1 cellular context compared by ENCODE assay signal in genomic region chr1:1037366-1038327, GRCh38.
TF ChIP-seq lines count a peak whose summit lies in the region.

No MANE protein-coding gene starts in this region.

TF ChIP-seq in HepG2, 621 proteins besides CTCF, POLR2A, EP300 and RAD21 (continued from another document and continues in another):
- TF ChIP-seq, protein P1, sequence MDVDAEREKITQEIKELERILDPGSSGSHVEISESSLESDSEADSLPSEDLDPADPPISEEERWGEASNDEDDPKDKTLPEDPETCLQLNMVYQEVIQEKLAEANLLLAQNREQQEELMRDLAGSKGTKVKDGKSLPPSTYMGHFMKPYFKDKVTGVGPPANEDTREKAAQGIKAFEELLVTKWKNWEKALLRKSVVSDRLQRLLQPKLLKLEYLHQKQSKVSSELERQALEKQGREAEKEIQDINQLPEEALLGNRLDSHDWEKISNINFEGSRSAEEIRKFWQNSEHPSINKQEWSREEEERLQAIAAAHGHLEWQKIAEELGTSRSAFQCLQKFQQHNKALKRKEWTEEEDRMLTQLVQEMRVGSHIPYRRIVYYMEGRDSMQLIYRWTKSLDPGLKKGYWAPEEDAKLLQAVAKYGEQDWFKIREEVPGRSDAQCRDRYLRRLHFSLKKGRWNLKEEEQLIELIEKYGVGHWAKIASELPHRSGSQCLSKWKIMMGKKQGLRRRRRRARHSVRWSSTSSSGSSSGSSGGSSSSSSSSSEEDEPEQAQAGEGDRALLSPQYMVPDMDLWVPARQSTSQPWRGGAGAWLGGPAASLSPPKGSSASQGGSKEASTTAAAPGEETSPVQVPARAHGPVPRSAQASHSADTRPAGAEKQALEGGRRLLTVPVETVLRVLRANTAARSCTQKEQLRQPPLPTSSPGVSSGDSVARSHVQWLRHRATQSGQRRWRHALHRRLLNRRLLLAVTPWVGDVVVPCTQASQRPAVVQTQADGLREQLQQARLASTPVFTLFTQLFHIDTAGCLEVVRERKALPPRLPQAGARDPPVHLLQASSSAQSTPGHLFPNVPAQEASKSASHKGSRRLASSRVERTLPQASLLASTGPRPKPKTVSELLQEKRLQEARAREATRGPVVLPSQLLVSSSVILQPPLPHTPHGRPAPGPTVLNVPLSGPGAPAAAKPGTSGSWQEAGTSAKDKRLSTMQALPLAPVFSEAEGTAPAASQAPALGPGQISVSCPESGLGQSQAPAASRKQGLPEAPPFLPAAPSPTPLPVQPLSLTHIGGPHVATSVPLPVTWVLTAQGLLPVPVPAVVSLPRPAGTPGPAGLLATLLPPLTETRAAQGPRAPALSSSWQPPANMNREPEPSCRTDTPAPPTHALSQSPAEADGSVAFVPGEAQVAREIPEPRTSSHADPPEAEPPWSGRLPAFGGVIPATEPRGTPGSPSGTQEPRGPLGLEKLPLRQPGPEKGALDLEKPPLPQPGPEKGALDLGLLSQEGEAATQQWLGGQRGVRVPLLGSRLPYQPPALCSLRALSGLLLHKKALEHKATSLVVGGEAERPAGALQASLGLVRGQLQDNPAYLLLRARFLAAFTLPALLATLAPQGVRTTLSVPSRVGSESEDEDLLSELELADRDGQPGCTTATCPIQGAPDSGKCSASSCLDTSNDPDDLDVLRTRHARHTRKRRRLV (CRISPR knock-in tag; IDR thresholded peaks at IDR 0.05): no peak
- TF ChIP-seq, protein P2, sequence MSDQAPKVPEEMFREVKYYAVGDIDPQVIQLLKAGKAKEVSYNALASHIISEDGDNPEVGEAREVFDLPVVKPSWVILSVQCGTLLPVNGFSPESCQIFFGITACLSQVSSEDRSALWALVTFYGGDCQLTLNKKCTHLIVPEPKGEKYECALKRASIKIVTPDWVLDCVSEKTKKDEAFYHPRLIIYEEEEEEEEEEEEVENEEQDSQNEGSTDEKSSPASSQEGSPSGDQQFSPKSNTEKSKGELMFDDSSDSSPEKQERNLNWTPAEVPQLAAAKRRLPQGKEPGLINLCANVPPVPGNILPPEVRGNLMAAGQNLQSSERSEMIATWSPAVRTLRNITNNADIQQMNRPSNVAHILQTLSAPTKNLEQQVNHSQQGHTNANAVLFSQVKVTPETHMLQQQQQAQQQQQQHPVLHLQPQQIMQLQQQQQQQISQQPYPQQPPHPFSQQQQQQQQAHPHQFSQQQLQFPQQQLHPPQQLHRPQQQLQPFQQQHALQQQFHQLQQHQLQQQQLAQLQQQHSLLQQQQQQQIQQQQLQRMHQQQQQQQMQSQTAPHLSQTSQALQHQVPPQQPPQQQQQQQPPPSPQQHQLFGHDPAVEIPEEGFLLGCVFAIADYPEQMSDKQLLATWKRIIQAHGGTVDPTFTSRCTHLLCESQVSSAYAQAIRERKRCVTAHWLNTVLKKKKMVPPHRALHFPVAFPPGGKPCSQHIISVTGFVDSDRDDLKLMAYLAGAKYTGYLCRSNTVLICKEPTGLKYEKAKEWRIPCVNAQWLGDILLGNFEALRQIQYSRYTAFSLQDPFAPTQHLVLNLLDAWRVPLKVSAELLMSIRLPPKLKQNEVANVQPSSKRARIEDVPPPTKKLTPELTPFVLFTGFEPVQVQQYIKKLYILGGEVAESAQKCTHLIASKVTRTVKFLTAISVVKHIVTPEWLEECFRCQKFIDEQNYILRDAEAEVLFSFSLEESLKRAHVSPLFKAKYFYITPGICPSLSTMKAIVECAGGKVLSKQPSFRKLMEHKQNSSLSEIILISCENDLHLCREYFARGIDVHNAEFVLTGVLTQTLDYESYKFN (CRISPR knock-in tag; conservative IDR thresholded peaks at IDR 0.05): peak; percentile 86
- no peak for TF ChIP-seq PHB2 (IDR thresholded peaks at IDR 0.05; ENCODE audit: partially characterized antibody)
- TF ChIP-seq ZSCAN25 (CRISPR knock-in tag; IDR thresholded peaks at IDR 0.05): 0 out of 2 replicates have a peak, but pooled peaks have one; percentile 43
- TF ChIP-seq FOXO4 (CRISPR knock-in tag; conservative IDR thresholded peaks at IDR 0.05): no peak
- no peak for TF ChIP-seq GLI4 (CRISPR knock-in tag; IDR thresholded peaks at IDR 0.05; ENCODE audit: borderline replicate concordance)
- peak; percentile 87 for TF ChIP-seq PATZ1 (CRISPR knock-in tag; IDR thresholded peaks at IDR 0.05)
- no peak for TF ChIP-seq ZNF839 (CRISPR knock-in tag; IDR thresholded peaks at IDR 0.05; ENCODE audit: borderline replicate concordance)
- TF ChIP-seq ZNF773 (CRISPR knock-in tag; IDR thresholded peaks at IDR 0.05; ENCODE audit: borderline replicate concordance): no peak
- no peak for TF ChIP-seq KLF6 (CRISPR knock-in tag; IDR thresholded peaks at IDR 0.05)
- TF ChIP-seq LRRFIP1 (CRISPR knock-in tag; conservative IDR thresholded peaks at IDR 0.05): no peak
- TF ChIP-seq GABPB1 (CRISPR knock-in tag; IDR thresholded peaks at IDR 0.05): peak; percentile 25
- TF ChIP-seq ZNF724P (CRISPR knock-in tag; IDR thresholded peaks at IDR 0.05; ENCODE audit: borderline replicate concordance): no peak
- TF ChIP-seq, protein P3, sequence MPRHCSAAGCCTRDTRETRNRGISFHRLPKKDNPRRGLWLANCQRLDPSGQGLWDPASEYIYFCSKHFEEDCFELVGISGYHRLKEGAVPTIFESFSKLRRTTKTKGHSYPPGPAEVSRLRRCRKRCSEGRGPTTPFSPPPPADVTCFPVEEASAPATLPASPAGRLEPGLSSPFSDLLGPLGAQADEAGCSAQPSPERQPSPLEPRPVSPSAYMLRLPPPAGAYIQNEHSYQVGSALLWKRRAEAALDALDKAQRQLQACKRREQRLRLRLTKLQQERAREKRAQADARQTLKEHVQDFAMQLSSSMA (CRISPR knock-in tag; IDR thresholded peaks at IDR 0.05): no peak
- TF ChIP-seq, protein P4, sequence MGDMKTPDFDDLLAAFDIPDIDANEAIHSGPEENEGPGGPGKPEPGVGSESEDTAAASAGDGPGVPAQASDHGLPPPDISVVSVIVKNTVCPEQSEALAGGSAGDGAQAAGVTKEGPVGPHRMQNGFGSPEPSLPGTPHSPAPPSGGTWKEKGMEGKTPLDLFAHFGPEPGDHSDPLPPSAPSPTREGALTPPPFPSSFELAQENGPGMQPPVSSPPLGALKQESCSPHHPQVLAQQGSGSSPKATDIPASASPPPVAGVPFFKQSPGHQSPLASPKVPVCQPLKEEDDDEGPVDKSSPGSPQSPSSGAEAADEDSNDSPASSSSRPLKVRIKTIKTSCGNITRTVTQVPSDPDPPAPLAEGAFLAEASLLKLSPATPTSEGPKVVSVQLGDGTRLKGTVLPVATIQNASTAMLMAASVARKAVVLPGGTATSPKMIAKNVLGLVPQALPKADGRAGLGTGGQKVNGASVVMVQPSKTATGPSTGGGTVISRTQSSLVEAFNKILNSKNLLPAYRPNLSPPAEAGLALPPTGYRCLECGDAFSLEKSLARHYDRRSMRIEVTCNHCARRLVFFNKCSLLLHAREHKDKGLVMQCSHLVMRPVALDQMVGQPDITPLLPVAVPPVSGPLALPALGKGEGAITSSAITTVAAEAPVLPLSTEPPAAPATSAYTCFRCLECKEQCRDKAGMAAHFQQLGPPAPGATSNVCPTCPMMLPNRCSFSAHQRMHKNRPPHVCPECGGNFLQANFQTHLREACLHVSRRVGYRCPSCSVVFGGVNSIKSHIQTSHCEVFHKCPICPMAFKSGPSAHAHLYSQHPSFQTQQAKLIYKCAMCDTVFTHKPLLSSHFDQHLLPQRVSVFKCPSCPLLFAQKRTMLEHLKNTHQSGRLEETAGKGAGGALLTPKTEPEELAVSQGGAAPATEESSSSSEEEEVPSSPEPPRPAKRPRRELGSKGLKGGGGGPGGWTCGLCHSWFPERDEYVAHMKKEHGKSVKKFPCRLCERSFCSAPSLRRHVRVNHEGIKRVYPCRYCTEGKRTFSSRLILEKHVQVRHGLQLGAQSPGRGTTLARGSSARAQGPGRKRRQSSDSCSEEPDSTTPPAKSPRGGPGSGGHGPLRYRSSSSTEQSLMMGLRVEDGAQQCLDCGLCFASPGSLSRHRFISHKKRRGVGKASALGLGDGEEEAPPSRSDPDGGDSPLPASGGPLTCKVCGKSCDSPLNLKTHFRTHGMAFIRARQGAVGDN (CRISPR knock-in tag; IDR thresholded peaks at IDR 0.05): peak; percentile 90
- TF ChIP-seq HNF4A (CRISPR knock-in tag; IDR thresholded peaks at IDR 0.05): peak; percentile 86
- no peak for TF ChIP-seq ZNF720 (CRISPR knock-in tag; IDR thresholded peaks at IDR 0.05)
- no peak for TF ChIP-seq NONO (IDR thresholded peaks at IDR 0.05)
- 0 out of 2 replicates have a peak, but pooled peaks have one; percentile 4 for TF ChIP-seq NONO (CRISPR knock-in tag; conservative IDR thresholded peaks at IDR 0.05)
- TF ChIP-seq ZFX (CRISPR knock-in tag; IDR thresholded peaks at IDR 0.05; ENCODE audit: low read depth): peak; percentile 52; the same call in 1 of the 2 replicates
- no peak for TF ChIP-seq MIXL1 (CRISPR knock-in tag; IDR thresholded peaks at IDR 0.05)
- TF ChIP-seq MXI1 (IDR thresholded peaks at IDR 0.05; ENCODE audit: borderline replicate concordance, low read depth, low read length): no peak
- TF ChIP-seq JARID2 (CRISPR knock-in tag; IDR thresholded peaks at IDR 0.05; ENCODE audit: insufficient replicate concordance): no peak
- TF ChIP-seq ZNF33A (CRISPR knock-in tag; IDR thresholded peaks at IDR 0.05; ENCODE audit: borderline replicate concordance): no peak
- no peak for TF ChIP-seq FOXM1 (CRISPR knock-in tag; IDR thresholded peaks at IDR 0.05)
- TF ChIP-seq NFKBIZ (CRISPR knock-in tag; IDR thresholded peaks at IDR 0.05): no peak
- TF ChIP-seq SP140L (CRISPR knock-in tag; IDR thresholded peaks at IDR 0.05; ENCODE audit: borderline replicate concordance): no peak
- no peak for TF ChIP-seq NFKB2 (CRISPR knock-in tag; IDR thresholded peaks at IDR 0.05; ENCODE audit: borderline replicate concordance)
- no peak for TF ChIP-seq KMT2B (CRISPR knock-in tag; IDR thresholded peaks at IDR 0.05)
- no peak for TF ChIP-seq ZNF329 (CRISPR knock-in tag; IDR thresholded peaks at IDR 0.05; ENCODE audit: low read depth)
- no peak for TF ChIP-seq ZMAT5 (CRISPR knock-in tag; IDR thresholded peaks at IDR 0.05; ENCODE audit: borderline replicate concordance, low read depth)
- no peak for TF ChIP-seq ISL2 (CRISPR knock-in tag; IDR thresholded peaks at IDR 0.05)
- 0 out of 2 replicates have a peak, but pooled peaks have one; percentile 51 for TF ChIP-seq ZNF547 (CRISPR knock-in tag; IDR thresholded peaks at IDR 0.05)
- TF ChIP-seq REPIN1 (CRISPR knock-in tag; IDR thresholded peaks at IDR 0.05; ENCODE audit: borderline replicate concordance, low read depth): peak; percentile 55; the same call in 1 of the 2 replicates
- TF ChIP-seq ZBTB7A (CRISPR knock-in tag; IDR thresholded peaks at IDR 0.05): peak; percentile 65; the same call in 1 of the 2 replicates
- TF ChIP-seq ATRX (CRISPR knock-in tag; IDR thresholded peaks at IDR 0.05; ENCODE audit: borderline replicate concordance): no peak
- TF ChIP-seq ZBTB21 (CRISPR knock-in tag; IDR thresholded peaks at IDR 0.05): no peak
- peak; percentile 44 for TF ChIP-seq RXRA (CRISPR knock-in tag; IDR thresholded peaks at IDR 0.05)
- no peak for TF ChIP-seq ZNF543 (CRISPR knock-in tag; IDR thresholded peaks at IDR 0.05)
- no peak for TF ChIP-seq SPEN (CRISPR knock-in tag; IDR thresholded peaks at IDR 0.05; ENCODE audit: low read depth)
- TF ChIP-seq KDM5A (IDR thresholded peaks at IDR 0.05; ENCODE audit: borderline replicate concordance, low read length): no peak
- no peak for TF ChIP-seq ZSCAN12 (CRISPR knock-in tag; IDR thresholded peaks at IDR 0.05)
